ENCODE assay signal across 13 cellular contexts in genomic region chr5:11075010-11075860, GRCh38.
DNase-seq lines count a peak whose midpoint lies in the region; ATAC-seq, FAIRE-seq and TF ChIP-seq lines count a peak whose summit lies in the region.
"Had no signal": no experiment of that assay in that cellular context is flagged by ENCODE, and none has a peak within 500 bp of the region (broad histone marks: within the 10 kb centered on the region; RNA-seq: fewer than 3 reads in every experiment).

No MANE protein-coding gene starts in this region.

- WGBS in pancreas, 2 donors = 90 to 91% methylated on average over 12 of the region's 12 CpGs
- WGBS in smooth muscle cell (ENCODE audit: low lambda C conversion rate) = 76% methylated on average over 12 of the region's 12 CpGs

- no peaks in the 10 kb centered on the region for H3K79me2 ChIP-seq in smooth muscle cell (ENCODE audit: low read depth)

- H3K36me3 ChIP-seq in pancreas = peaks cover 0 to 10% (median 0%) of the 10 kb centered on the region in 3 donors
- H3K36me3 ChIP-seq in smooth muscle cell (ENCODE audit: low read depth) = no peaks in the 10 kb centered on the region

- H3K27me3 ChIP-seq in pancreas (no peaks in the 10 kb centered on the region), smooth muscle cell (ENCODE audit: low read depth) (no peaks in the 10 kb centered on the region)

- TF ChIP-seq CTCF in pancreas (IDR thresholded peaks at IDR 0.05) (no peak), smooth muscle cell (IDR thresholded peaks at IDR 0.05; ENCODE audit: borderline replicate concordance, insufficient read depth, poor library complexity, severe bottlenecking) (no peak)

- H3K27ac ChIP-seq in pancreas (peak overlapping the region in 3 of 4 donors; percentile 35 to 73 (median 60)), smooth muscle cell (ENCODE audit: low read depth) (no peak overlapping the region)
- H3K27ac ChIP-seq: A549 had no signal

- H3K4me3 ChIP-seq in pancreas (no peak overlapping the region), smooth muscle cell (no peak overlapping the region)
- H3K4me3 ChIP-seq: A549 had no signal

- DNase-seq in NCI-H524 (lab: John Stamatoyannopoulos, UW) (peak; percentile 10 to 60), NCI-H524 treated with DMSO at 0.1 percent for 48 hours (lab: John Stamatoyannopoulos, UW) (no peak), NCI-H446 (lab: John Stamatoyannopoulos, UW) (peak; percentile 38 to 92), cerebellum (ENCODE audit: low spot score) (peak; percentile 90), pancreas (peak in 2 of 6 donors; percentile 26 to 52), left ventricle myocardium superior (no peak), smooth muscle cell (lab: John Stamatoyannopoulos, UW; ENCODE audit: unreplicated experiment) (no peak)
- DNase-seq: activated CD4-positive, CD25-positive, alpha-beta regulatory T cell treated with anti-CD3 and anti-CD28 coated beads, Interleukin-2, amount 50 U/mL, for 72 hours; activated gamma-delta T cell treated with Interleukin-2 at 50 U/mL for 16 hours; NCI-H1436 had no signal

- ATAC-seq in pancreas = no peak
- ATAC-seq in GM19351 (IDR thresholded peaks at IDR 0.05; ENCODE audit: unreplicated experiment) = no peak
- no peak for ATAC-seq in left ventricle myocardium superior
- ATAC-seq: A549 had no signal

- H3K9me3 ChIP-seq in pancreas (no peaks in the 10 kb centered on the region), smooth muscle cell (replicated peaks; ENCODE audit: low read depth) (no peaks in the 10 kb centered on the region)
- H3K9me3 ChIP-seq: A549 had no signal

- intact Hi-C loops in pancreas (cut with DNase I) = no loop called here
- intact Hi-C loops in left ventricle myocardium superior (cut with micrococcal nuclease) = no loop called here

- H3K4me2 ChIP-seq in smooth muscle cell = no peak overlapping the region
- H3K4me2 ChIP-seq: A549 had no signal

- H3K9ac ChIP-seq in smooth muscle cell (ENCODE audit: low read depth) = no peak overlapping the region

- H2AFZ ChIP-seq in smooth muscle cell (ENCODE audit: low read depth) = no peak overlapping the region

- no peak for FAIRE-seq in pancreas (lab: Jason Lieb, UNC)
- FAIRE-seq: A549, G401.6 had no signal

- H4K20me1 ChIP-seq in smooth muscle cell (ENCODE audit: low read depth) = no peaks in the 10 kb centered on the region

- H3F3A ChIP-seq in smooth muscle cell (ENCODE audit: low read depth) = no peaks in the 10 kb centered on the region

- H3K4me1 ChIP-seq in pancreas = peaks cover 0 to 8% (median 0%) of the 10 kb centered on the region in 3 donors
- H3K4me1 ChIP-seq in smooth muscle cell (ENCODE audit: low read depth) = no peaks in the 10 kb centered on the region
- H3K4me1 ChIP-seq: A549 had no signal

Comparison
In these comparisons a context has a peak if more than half of its experiments do, and no peak if none do; other contexts are left out.
1. DNase-seq: peak in NCI-H524 (2 of 2), NCI-H446 (2 of 2) and cerebellum (single experiment); none in NCI-H524 treated with DMSO at 0.1 percent for 48 hours (single experiment), left ventricle myocardium superior (single experiment) and smooth muscle cell (single experiment).